Comparison of ENCODE assay signal across 10 cellular contexts in genomic region chr13:29924482-29924884, GRCh38.
DNase-seq lines count a peak whose midpoint lies in the region; ATAC-seq and TF ChIP-seq lines count a peak whose summit lies in the region.
"Had no signal": no experiment of that assay in that cellular context is flagged by ENCODE, and none has a peak within 500 bp of the region (broad histone marks: within the 10 kb centered on the region; RNA-seq: fewer than 3 reads in every experiment).

No MANE protein-coding gene starts in this region.

- H3F3A ChIP-seq in neural progenitor cell (ENCODE audit: low read depth) = no peaks in the 10 kb centered on the region

- DNase-seq in CD14-positive monocyte (ENCODE audit: low spot score) = no peak
- DNase-seq in NCI-H2171 (lab: John Stamatoyannopoulos, UW) = peak; percentile 53
- DNase-seq in colonic mucosa = no peak
- DNase-seq in neural progenitor cell (ENCODE audit: low spot score) = no peak
- no peak for DNase-seq in C1 segment of cervical spinal cord (lab: John Stamatoyannopoulos, UW)
- no peak for DNase-seq in mesenteric fat pad (ENCODE audit: low spot score)

- TF ChIP-seq CTCF in CD14-positive monocyte (IDR thresholded peaks at IDR 0.05) = peak; percentile 45
- no peak for TF ChIP-seq CTCF in colonic mucosa (IDR thresholded peaks at IDR 0.05)
- TF ChIP-seq CTCF in neural progenitor cell (IDR thresholded peaks at IDR 0.05) = no peak

- H3K36me3 Mint-ChIP-seq in CD14-positive monocyte (no peaks in the 10 kb centered on the region), neural progenitor cell (no peaks in the 10 kb centered on the region)
- H3K36me3 Mint-ChIP-seq: activated CD8-positive, alpha-beta memory T cell treated with anti-CD3 and anti-CD28 coated beads, Interleukin-2, amount 10 ng/mL, durations not matched to agents 7 days and 5 days had no signal

- ATAC-seq in GM18498 (IDR thresholded peaks at IDR 0.05; ENCODE audit: unreplicated experiment) (no peak), GM19324 (IDR thresholded peaks at IDR 0.05; ENCODE audit: low FRiP score, unreplicated experiment) (no peak)

- H3K4me2 ChIP-seq in neural progenitor cell = no peak overlapping the region

- H3K4me3 ChIP-seq in colonic mucosa (no peak overlapping the region), neural progenitor cell (no peak overlapping the region)

- H3K27me3 ChIP-seq in colonic mucosa (no peaks in the 10 kb centered on the region), neural progenitor cell (no peaks in the 10 kb centered on the region)

- H3K27ac Mint-ChIP-seq in CD14-positive monocyte (peak overlapping the region in 1 of 7 donors; percentile 3), neural progenitor cell (no peak overlapping the region)
- H3K27ac Mint-ChIP-seq: activated CD8-positive, alpha-beta memory T cell treated with anti-CD3 and anti-CD28 coated beads, Interleukin-2, amount 10 ng/mL, durations not matched to agents 7 days and 5 days; IgD-negative memory B cell had no signal

- H3K9me3 Mint-ChIP-seq in CD14-positive monocyte = no peaks in the 10 kb centered on the region
- no peaks in the 10 kb centered on the region for H3K9me3 Mint-ChIP-seq in neural progenitor cell
- H3K9me3 Mint-ChIP-seq: IgD-negative memory B cell had no signal

- H3K27me3 Mint-ChIP-seq in CD14-positive monocyte (ENCODE audit: low read depth in 3 of 3) (peaks cover 0 to 6% (median 1%) of the 10 kb centered on the region in 3 donors), neural progenitor cell (ENCODE audit: insufficient read depth, low read depth) (peaks cover 7% of the 10 kb centered on the region)

- peaks cover 2% of the 10 kb centered on the region for H3K4me1 Mint-ChIP-seq in CD14-positive monocyte
- H3K4me1 Mint-ChIP-seq in neural progenitor cell = peaks cover 17% of the 10 kb centered on the region

- H3K4me3 Mint-ChIP-seq in CD14-positive monocyte (no peak overlapping the region), neural progenitor cell (no peak overlapping the region)
- H3K4me3 Mint-ChIP-seq: activated CD8-positive, alpha-beta memory T cell treated with anti-CD3 and anti-CD28 coated beads, Interleukin-2, amount 10 ng/mL, durations not matched to agents 7 days and 5 days; IgD-negative memory B cell had no signal

- intact Hi-C loops in CD14-positive monocyte (cut with micrococcal nuclease) = loop anchor here in 1 of 2 donors (10.0 kb wide), 1 partner anchor 160 kb away; no protein-coding TSS in a partner anchor
- intact Hi-C loops in colonic mucosa (cut with DNase I) = loop anchor here (2.0 to 10.0 kb wide), 2 partner anchors 76 to 140 kb away; no protein-coding TSS in a partner anchor

- H2AFZ ChIP-seq in neural progenitor cell (replicated peaks) = peak overlapping the region; percentile 63

- H3K9me3 ChIP-seq in colonic mucosa (no peaks in the 10 kb centered on the region), neural progenitor cell (ENCODE audit: low read depth) (no peaks in the 10 kb centered on the region)

- H3K36me3 ChIP-seq in colonic mucosa (no peaks in the 10 kb centered on the region), neural progenitor cell (no peaks in the 10 kb centered on the region)

- H3K79me2 ChIP-seq in neural progenitor cell (ENCODE audit: low read depth) = no peaks in the 10 kb centered on the region

- peak overlapping the region; percentile 65 for H3K27ac ChIP-seq in colonic mucosa
- no peak overlapping the region for H3K27ac ChIP-seq in neural progenitor cell

- H4K20me1 ChIP-seq in neural progenitor cell (ENCODE audit: low read depth) = no peaks in the 10 kb centered on the region

- H3K4me1 ChIP-seq in colonic mucosa (peaks cover 14% of the 10 kb centered on the region), neural progenitor cell (peaks cover 3% of the 10 kb centered on the region)

- H3K9ac ChIP-seq in colonic mucosa (ENCODE audit: low read depth in 2 of 2, low read length in 2 of 2) (peak overlapping the region in 1 of 2 donors; percentile 15), neural progenitor cell (no peak overlapping the region)
